Comparison of ENCODE assay signal across 28 cellular contexts in the genomic region with DNA sequence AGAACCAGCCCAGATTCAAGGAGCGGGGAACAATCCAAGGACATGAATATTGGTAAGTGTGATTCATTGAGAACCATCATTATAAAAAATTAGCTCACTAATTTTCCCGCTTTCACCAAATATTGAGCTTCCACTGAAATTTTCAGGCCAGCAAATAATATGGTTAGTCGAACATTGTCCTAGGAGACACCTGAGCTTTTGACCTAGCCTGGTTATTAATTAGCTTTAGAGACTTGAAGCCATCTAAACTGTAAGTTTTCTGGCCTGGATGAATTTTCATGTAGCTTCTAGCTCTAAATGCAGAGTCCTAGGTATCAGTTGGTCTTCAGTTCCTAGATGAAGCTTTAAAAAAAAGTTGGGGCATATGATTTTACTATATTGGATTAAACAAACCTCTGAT.
"Had no signal": no experiment of that assay in that cellular context is flagged by ENCODE, and none has a peak within 500 bp of the region (broad histone marks: within the 10 kb centered on the region; RNA-seq: fewer than 3 reads in every experiment).

No MANE protein-coding gene starts in this region.

- FAIRE-seq: urothelium cell line had no signal

- H3K4me3 Mint-ChIP-seq: stimulated activated effector memory CD8-positive, alpha-beta T cell treated with anti-CD3 and anti-CD28 coated beads, Interleukin-12 subunit alpha, Interleukin-12 subunit beta, amount 100 ng/mL, for 72 hours; stimulated activated memory B cell treated with anti-CD40 and anti-IgM and Interleukin-4, amounts not matched to agents 10 μg/mL and 1 μg/mL and 100 μg/mL, for 72 hours; stimulated activated naive B cell treated with anti-CD40 and anti-IgM and Interleukin-4, amounts not matched to agents 10 μg/mL and 1 μg/mL and 100 μg/mL, for 72 hours; stimulated activated naive CD8-positive, alpha-beta T cell treated with anti-CD3 and anti-CD28 coated beads, Interleukin-15, amount 100 ng/mL, for 72 hours; stimulated activated naive CD8-positive, alpha-beta T cell treated with anti-CD3 and anti-CD28 coated beads, Interleukin-15, Interleukin-2, amounts not matched to agents 100 ng/mL and 50 ng/mL, for 24 hours; type B pancreatic cell had no signal

- H3K4me3 ChIP-seq: stomach, suprapubic skin, testis, thoracic aorta, thyroid gland, tibial artery, tibial nerve, transverse colon, upper lobe of left lung, upper lobe of right lung, uterus, vagina had no signal

- H3K27ac Mint-ChIP-seq: stimulated activated effector memory CD8-positive, alpha-beta T cell treated with anti-CD3 and anti-CD28 coated beads, Interleukin-12 subunit alpha, Interleukin-12 subunit beta, amount 100 ng/mL, for 72 hours; stimulated activated memory B cell treated with anti-CD40 and anti-IgM and Interleukin-4, amounts not matched to agents 10 μg/mL and 1 μg/mL and 100 μg/mL, for 72 hours; stimulated activated naive B cell treated with anti-CD40 and anti-IgM and Interleukin-4, amounts not matched to agents 10 μg/mL and 1 μg/mL and 100 μg/mL, for 72 hours; stimulated activated naive CD8-positive, alpha-beta T cell treated with anti-CD3 and anti-CD28 coated beads, Interleukin-15, amount 100 ng/mL, for 72 hours; stimulated activated naive CD8-positive, alpha-beta T cell treated with anti-CD3 and anti-CD28 coated beads, Interleukin-15, Interleukin-2, amounts not matched to agents 100 ng/mL and 50 ng/mL, for 24 hours; type B pancreatic cell had no signal

- H3K9me3 Mint-ChIP-seq: stimulated activated effector memory CD8-positive, alpha-beta T cell treated with anti-CD3 and anti-CD28 coated beads, Interleukin-12 subunit alpha, Interleukin-12 subunit beta, amount 100 ng/mL, for 72 hours; stimulated activated memory B cell treated with anti-CD40 and anti-IgM and Interleukin-4, amounts not matched to agents 10 μg/mL and 1 μg/mL and 100 μg/mL, for 72 hours; stimulated activated naive B cell treated with anti-CD40 and anti-IgM and Interleukin-4, amounts not matched to agents 10 μg/mL and 1 μg/mL and 100 μg/mL, for 72 hours; stimulated activated naive CD8-positive, alpha-beta T cell treated with anti-CD3 and anti-CD28 coated beads, Interleukin-15, amount 100 ng/mL, for 72 hours; stimulated activated naive CD8-positive, alpha-beta T cell treated with anti-CD3 and anti-CD28 coated beads, Interleukin-15, Interleukin-2, amounts not matched to agents 100 ng/mL and 50 ng/mL, for 24 hours; type B pancreatic cell had no signal

- H3K27me3 Mint-ChIP-seq: stimulated activated memory B cell treated with anti-CD40 and anti-IgM and Interleukin-4, amounts not matched to agents 10 μg/mL and 1 μg/mL and 100 μg/mL, for 72 hours; stimulated activated naive CD8-positive, alpha-beta T cell treated with anti-CD3 and anti-CD28 coated beads, Interleukin-15, amount 100 ng/mL, for 72 hours; stimulated activated naive CD8-positive, alpha-beta T cell treated with anti-CD3 and anti-CD28 coated beads, Interleukin-15, Interleukin-2, amounts not matched to agents 100 ng/mL and 50 ng/mL, for 24 hours had no signal

- DNase-seq: stimulated activated CD4-positive, alpha-beta T cell treated with anti-CD3 and anti-CD28 coated beads, Interleukin-2, amount 100 ng/mL, for 48 hours; stimulated activated CD4-positive, alpha-beta T cell treated with anti-CD3 and anti-CD28 coated beads, Interleukin-4, amount 100 ng/mL, for 1 hour; stimulated activated CD4-positive, alpha-beta T cell treated with anti-CD3 and anti-CD28 coated beads, Interleukin-4, amount 100 ng/mL, for 24 hours; stimulated activated CD4-positive, alpha-beta T cell treated with anti-CD3 and anti-CD28 coated beads, Interleukin-4, amount 100 ng/mL, for 4 hours; stimulated activated CD8-positive, alpha-beta memory T cell treated with anti-CD3 and anti-CD28 coated beads, Interleukin-4, amount 100 ng/mL, for 48 hours; stimulated activated naive B cell treated with anti-CD40 and anti-IgM and Interleukin-4, amounts not matched to agents 10 μg/mL and 1 μg/mL and 100 μg/mL, for 72 hours; stimulated activated naive CD4-positive, alpha-beta T cell; stimulated activated naive CD4-positive, alpha-beta T cell treated with Interleukin-2 at 50 U/mL for 16 hours; stimulated activated naive CD8-positive, alpha-beta T cell treated with anti-CD3 and anti-CD28 coated beads, Interleukin-15, amount 100 ng/mL, for 72 hours; stimulated activated naive CD8-positive, alpha-beta T cell treated with anti-CD3 and anti-CD28 coated beads, Interleukin-15, Interleukin-2, amounts not matched to agents 100 U/mL and 50 U/mL, for 24 hours; stomach; substantia nigra; testis; thyroid gland; tibial artery; transverse colon; upper lobe of left lung; upper lobe of right lung; uterus had no signal

- H3K27me3 ChIP-seq: stomach, suprapubic skin, testis, thyroid gland, tibial artery, tibial nerve, transverse colon, upper lobe of left lung, upper lobe of right lung, uterus, vagina had no signal

- H3K27ac ChIP-seq: stomach, suprapubic skin, testis, tibial artery, transverse colon, upper lobe of right lung, vagina had no signal

- H3K4me1 Mint-ChIP-seq: stimulated activated effector memory CD8-positive, alpha-beta T cell treated with anti-CD3 and anti-CD28 coated beads, Interleukin-12 subunit alpha, Interleukin-12 subunit beta, amount 100 ng/mL, for 72 hours had no signal

- H3K9me3 ChIP-seq: stomach, suprapubic skin, testis, thoracic aorta, thyroid gland, tibial artery, tibial nerve, transverse colon, upper lobe of left lung, upper lobe of right lung, uterus, vagina had no signal

- H3K36me3 Mint-ChIP-seq: stimulated activated effector memory CD8-positive, alpha-beta T cell treated with anti-CD3 and anti-CD28 coated beads, Interleukin-12 subunit alpha, Interleukin-12 subunit beta, amount 100 ng/mL, for 72 hours; stimulated activated memory B cell treated with anti-CD40 and anti-IgM and Interleukin-4, amounts not matched to agents 10 μg/mL and 1 μg/mL and 100 μg/mL, for 72 hours; stimulated activated naive B cell treated with anti-CD40 and anti-IgM and Interleukin-4, amounts not matched to agents 10 μg/mL and 1 μg/mL and 100 μg/mL, for 72 hours; type B pancreatic cell had no signal

- H3K36me3 ChIP-seq: stomach, suprapubic skin, thoracic aorta, thyroid gland, tibial artery, tibial nerve, transverse colon, upper lobe of left lung, upper lobe of right lung, uterus, vagina had no signal

- ATAC-seq: stimulated activated effector memory CD8-positive, alpha-beta T cell treated with anti-CD3 and anti-CD28 coated beads, Interleukin-12 subunit alpha, Interleukin-12 subunit beta, amount 100 ng/mL, for 72 hours; stimulated activated memory B cell treated with anti-CD40 and anti-IgM and Interleukin-4, amounts not matched to agents 10 μg/mL and 1 μg/mL and 100 μg/mL, for 72 hours; stimulated activated naive B cell treated with anti-CD40 and anti-IgM and Interleukin-4, amounts not matched to agents 10 μg/mL and 1 μg/mL and 100 μg/mL, for 72 hours; stimulated activated naive CD8-positive, alpha-beta T cell treated with anti-CD3 and anti-CD28 coated beads, Interleukin-15, amount 100 ng/mL, for 72 hours; stimulated activated naive CD8-positive, alpha-beta T cell treated with anti-CD3 and anti-CD28 coated beads, Interleukin-15, Interleukin-2, amounts not matched to agents 100 U/mL and 50 U/mL, for 24 hours; upper lobe of right lung had no signal

- H3K4me1 ChIP-seq: stomach, testis, transverse colon, uterus, vagina had no signal
